Comparison of ENCODE assay signal across 9 cellular contexts in the genomic region with DNA sequence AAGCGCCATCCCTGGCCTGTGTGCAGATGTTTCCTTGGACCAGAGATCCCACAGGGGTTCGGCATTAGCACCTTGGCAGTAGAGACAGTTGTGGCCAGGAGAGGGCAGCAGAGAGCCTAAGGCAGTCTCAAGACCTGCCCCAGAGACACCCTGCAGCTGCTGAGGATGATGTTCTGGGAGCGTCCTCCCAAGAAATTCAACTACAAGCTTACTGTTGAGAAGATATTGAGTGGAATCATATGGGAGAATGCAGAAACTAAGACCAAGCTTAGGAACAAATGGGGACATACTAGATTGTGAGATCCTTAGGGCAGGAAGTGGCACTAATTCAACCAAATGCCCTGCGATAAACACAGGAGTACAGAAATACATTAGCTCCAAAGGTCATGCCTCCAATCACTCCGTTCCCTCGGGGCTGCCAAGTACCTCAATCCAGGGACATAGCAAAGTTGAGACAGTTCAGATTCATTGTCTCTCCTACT. TPM values are rescaled to one million over a fixed set of nuclear protein-coding genes. Genes with fewer than 3 reads are reported as not detected.
DNase-seq lines count a peak whose midpoint lies in the region; ATAC-seq and TF ChIP-seq lines count a peak whose summit lies in the region.
"Had no signal": no experiment of that assay in that cellular context is flagged by ENCODE, and none has a peak within 500 bp of the region (broad histone marks: within the 10 kb centered on the region; RNA-seq: fewer than 3 reads in every experiment).

No MANE protein-coding gene starts in this region.

- peak; percentile 65 for DNase-seq in GDM1 (lab: John Stamatoyannopoulos, UW)
- peak; percentile 91 for DNase-seq in GM23338 (ENCODE audit: low spot score)
- peak; percentile 92 to 94 for DNase-seq in Kasumi-1 (lab: John Stamatoyannopoulos, UW)
- peak; percentile 66 to 88 for DNase-seq in SJCRH30
- DNase-seq in activated naive CD4-positive, alpha-beta T cell treated with Interleukin-2 at 50 U/mL for 16 hours, result peak; percentile 87
- DNase-seq in globus pallidus (ENCODE audit: low spot score), result peak; percentile 95
- peak; percentile 67 to 85 for DNase-seq in trophoblast cell
- peak in 1 of 2 donors; percentile 86 for DNase-seq in upper lobe of left lung

- H2BK5ac ChIP-seq in trophoblast cell (ENCODE audit: low read depth, low read length, poor library complexity), result no peak overlapping the region

- H3K9ac ChIP-seq in trophoblast cell (ENCODE audit: low read length), result no peak overlapping the region

- H4K20me1 ChIP-seq in GM23338 (replicated peaks; ENCODE audit: insufficient read depth), result no peaks in the 10 kb centered on the region

- no peaks in the 10 kb centered on the region for H3F3A ChIP-seq in GM23338 (replicated peaks; ENCODE audit: low read depth)

- peaks cover 18% of the 10 kb centered on the region for H3K4me1 Mint-ChIP-seq in GM23338

- no peak overlapping the region for H3K14ac ChIP-seq in trophoblast cell (ENCODE audit: low read length)

- peak; percentile 92 to 99 for TF ChIP-seq CTCF in GM23338 (conservative IDR thresholded peaks at IDR 0.05; ENCODE audit: low read depth in 2 of 2)
- TF ChIP-seq CTCF in upper lobe of left lung (IDR thresholded peaks at IDR 0.05), result peak; percentile 71 to 83 (median 78)

- peak; percentile 98 for ATAC-seq in GM23338
- ATAC-seq in upper lobe of left lung (ENCODE audit: low FRiP score in 2 of 2), result peak; percentile 89 to 96

- H3K27ac ChIP-seq in GM23338 (ENCODE audit: low read depth) (no peak overlapping the region), SJCRH30 (no peak overlapping the region), trophoblast cell (ENCODE audit: low read depth, low read length) (no peak overlapping the region), upper lobe of left lung (no peak overlapping the region)

- no peaks in the 10 kb centered on the region for H3K9me3 ChIP-seq in SJCRH30 (replicated peaks)
- no peaks in the 10 kb centered on the region for H3K9me3 ChIP-seq in trophoblast cell (ENCODE audit: insufficient read depth, low read depth, low read length)
- no peaks in the 10 kb centered on the region for H3K9me3 ChIP-seq in upper lobe of left lung

- no peak overlapping the region for H3K18ac ChIP-seq in trophoblast cell (ENCODE audit: low read length)

- no peak overlapping the region for H4K12ac ChIP-seq in trophoblast cell (ENCODE audit: low read depth, low read length)

- H3K27me3 ChIP-seq in GM23338 (ENCODE audit: insufficient read depth), result no peaks in the 10 kb centered on the region
- H3K27me3 ChIP-seq in SJCRH30, result no peaks in the 10 kb centered on the region
- no peaks in the 10 kb centered on the region for H3K27me3 ChIP-seq in trophoblast cell (ENCODE audit: insufficient read depth, low read length)
- H3K27me3 ChIP-seq in upper lobe of left lung, result no peaks in the 10 kb centered on the region

- H3K36me3 Mint-ChIP-seq in GM23338 (ENCODE audit: low read depth), result no peaks in the 10 kb centered on the region

- no peak overlapping the region for H2BK120ac ChIP-seq in trophoblast cell (ENCODE audit: insufficient read depth, low read length, poor library complexity)

- H3K4me1 ChIP-seq in GM23338 (ENCODE audit: insufficient read depth) (peaks cover 10% of the 10 kb centered on the region), SJCRH30 (0 out of 2 replicates have a peak, but pooled peaks cover 3% of the 10 kb centered on the region), trophoblast cell (ENCODE audit: control insufficient read depth in 1 of 2, insufficient read depth in 2 of 2, low read length in 2 of 2) (no peaks in the 10 kb centered on the region), upper lobe of left lung (peaks cover 0 to 3% (median 0%) of the 10 kb centered on the region in 4 donors)

- no peak overlapping the region for H2AFZ ChIP-seq in GM23338
- no peak overlapping the region for H2AFZ ChIP-seq in trophoblast cell (ENCODE audit: insufficient read depth, low read length, poor library complexity)

- WGBS in trophoblast cell (ENCODE audit: extremely low coverage, insufficient coverage, insufficient read length), result no CpG with 5 or more reads among the region's 6 CpGs
- 20 to 23% methylated on average over 6 of the region's 6 CpGs for WGBS in upper lobe of left lung, 2 donors

- no peak overlapping the region for H4K91ac ChIP-seq in trophoblast cell (ENCODE audit: low read depth, low read length)

- H3K36me3 ChIP-seq in GM23338 (ENCODE audit: insufficient read depth), result no peaks in the 10 kb centered on the region
- no peaks in the 10 kb centered on the region for H3K36me3 ChIP-seq in SJCRH30
- H3K36me3 ChIP-seq in trophoblast cell (ENCODE audit: control insufficient read depth in 1 of 2, insufficient read depth in 2 of 2, low read length in 2 of 2), result no peaks in the 10 kb centered on the region
- H3K36me3 ChIP-seq in upper lobe of left lung, result no peaks in the 10 kb centered on the region

- no peak overlapping the region for H3K4me3 Mint-ChIP-seq in GM23338

- no peaks in the 10 kb centered on the region for H3K79me1 ChIP-seq in trophoblast cell (ENCODE audit: low read length)

- no peak overlapping the region for H3K23ac ChIP-seq in trophoblast cell (ENCODE audit: low read length)

- no peak overlapping the region for H4K8ac ChIP-seq in trophoblast cell (ENCODE audit: low read depth, low read length)

- no peaks in the 10 kb centered on the region for H3K9me3 Mint-ChIP-seq in GM23338

- no peaks in the 10 kb centered on the region for H3K27me3 Mint-ChIP-seq in GM23338 (ENCODE audit: insufficient read depth, low read depth, poor library complexity)

- TF ChIP-seq EP300 in upper lobe of left lung (IDR thresholded peaks at IDR 0.05), result no peak

- H3K4me3 ChIP-seq in GM23338 (no peak overlapping the region), SJCRH30 (no peak overlapping the region), trophoblast cell (ENCODE audit: low read depth, low read length) (no peak overlapping the region), upper lobe of left lung (no peak overlapping the region)

- H3K9me2 ChIP-seq in GM23338 (ENCODE audit: insufficient read depth), result no peaks in the 10 kb centered on the region

- H3K4me2 ChIP-seq in GM23338, result no peak overlapping the region
- H3K4me2 ChIP-seq in trophoblast cell (ENCODE audit: low read length), result no peak overlapping the region

- H3K79me2 ChIP-seq in GM23338 (replicated peaks; ENCODE audit: insufficient read depth) (no peaks in the 10 kb centered on the region), trophoblast cell (ENCODE audit: control insufficient read depth, insufficient read depth, low read length, poor library complexity) (no peaks in the 10 kb centered on the region)

- no peak overlapping the region for H2BK12ac ChIP-seq in trophoblast cell (ENCODE audit: low read length)

- H2AK5ac ChIP-seq in trophoblast cell (ENCODE audit: low read length), result no peak overlapping the region

- H3K4ac ChIP-seq in trophoblast cell (ENCODE audit: low read depth, low read length), result no peak overlapping the region

- H3K27ac Mint-ChIP-seq in GM23338, result no peak overlapping the region

- TF ChIP-seq POLR2A in upper lobe of left lung (IDR thresholded peaks at IDR 0.05), result no peak

TF ChIP-seq in GM23338, 12 proteins besides CTCF, POLR2A, EP300 and RAD21:
- TF ChIP-seq ZNF331 (CRISPR knock-in tag; IDR thresholded peaks at IDR 0.05; ENCODE audit: low read depth) (no peak), JUNB (IDR thresholded peaks at IDR 0.05; ENCODE audit: unreplicated experiment) (no peak), STAT1 (IDR thresholded peaks at IDR 0.05; ENCODE audit: unreplicated experiment) (no peak), EZH2phosphoT487 (IDR thresholded peaks at IDR 0.05; ENCODE audit: unreplicated experiment) (no peak), POLR2AphosphoS5 (IDR thresholded peaks at IDR 0.05; ENCODE audit: low read depth) (no peak), ZNF114 (CRISPR knock-in tag; IDR thresholded peaks at IDR 0.05) (no peak), CREB1 (CRISPR knock-in tag; IDR thresholded peaks at IDR 0.05; ENCODE audit: low read depth) (no peak)
- TF ChIP-seq, protein P1, sequence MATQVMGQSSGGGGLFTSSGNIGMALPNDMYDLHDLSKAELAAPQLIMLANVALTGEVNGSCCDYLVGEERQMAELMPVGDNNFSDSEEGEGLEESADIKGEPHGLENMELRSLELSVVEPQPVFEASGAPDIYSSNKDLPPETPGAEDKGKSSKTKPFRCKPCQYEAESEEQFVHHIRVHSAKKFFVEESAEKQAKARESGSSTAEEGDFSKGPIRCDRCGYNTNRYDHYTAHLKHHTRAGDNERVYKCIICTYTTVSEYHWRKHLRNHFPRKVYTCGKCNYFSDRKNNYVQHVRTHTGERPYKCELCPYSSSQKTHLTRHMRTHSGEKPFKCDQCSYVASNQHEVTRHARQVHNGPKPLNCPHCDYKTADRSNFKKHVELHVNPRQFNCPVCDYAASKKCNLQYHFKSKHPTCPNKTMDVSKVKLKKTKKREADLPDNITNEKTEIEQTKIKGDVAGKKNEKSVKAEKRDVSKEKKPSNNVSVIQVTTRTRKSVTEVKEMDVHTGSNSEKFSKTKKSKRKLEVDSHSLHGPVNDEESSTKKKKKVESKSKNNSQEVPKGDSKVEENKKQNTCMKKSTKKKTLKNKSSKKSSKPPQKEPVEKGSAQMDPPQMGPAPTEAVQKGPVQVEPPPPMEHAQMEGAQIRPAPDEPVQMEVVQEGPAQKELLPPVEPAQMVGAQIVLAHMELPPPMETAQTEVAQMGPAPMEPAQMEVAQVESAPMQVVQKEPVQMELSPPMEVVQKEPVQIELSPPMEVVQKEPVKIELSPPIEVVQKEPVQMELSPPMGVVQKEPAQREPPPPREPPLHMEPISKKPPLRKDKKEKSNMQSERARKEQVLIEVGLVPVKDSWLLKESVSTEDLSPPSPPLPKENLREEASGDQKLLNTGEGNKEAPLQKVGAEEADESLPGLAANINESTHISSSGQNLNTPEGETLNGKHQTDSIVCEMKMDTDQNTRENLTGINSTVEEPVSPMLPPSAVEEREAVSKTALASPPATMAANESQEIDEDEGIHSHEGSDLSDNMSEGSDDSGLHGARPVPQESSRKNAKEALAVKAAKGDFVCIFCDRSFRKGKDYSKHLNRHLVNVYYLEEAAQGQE (IDR thresholded peaks at IDR 0.05; ENCODE audit: unreplicated experiment), result no peak
- TF ChIP-seq, protein P2, sequence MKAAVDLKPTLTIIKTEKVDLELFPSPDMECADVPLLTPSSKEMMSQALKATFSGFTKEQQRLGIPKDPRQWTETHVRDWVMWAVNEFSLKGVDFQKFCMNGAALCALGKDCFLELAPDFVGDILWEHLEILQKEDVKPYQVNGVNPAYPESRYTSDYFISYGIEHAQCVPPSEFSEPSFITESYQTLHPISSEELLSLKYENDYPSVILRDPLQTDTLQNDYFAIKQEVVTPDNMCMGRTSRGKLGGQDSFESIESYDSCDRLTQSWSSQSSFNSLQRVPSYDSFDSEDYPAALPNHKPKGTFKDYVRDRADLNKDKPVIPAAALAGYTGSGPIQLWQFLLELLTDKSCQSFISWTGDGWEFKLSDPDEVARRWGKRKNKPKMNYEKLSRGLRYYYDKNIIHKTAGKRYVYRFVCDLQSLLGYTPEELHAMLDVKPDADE (IDR thresholded peaks at IDR 0.05), result no peak

RNA-seq across cellular contexts. Expression of a gene that starts 2.0 kb away (rescaled TPM):
- 0.35 TPM in 1 of 2 replicates, not detected in the other for total RNA-seq in GM23338 (2014; rRNA removed; shearing (Covaris generic))
- polyA plus RNA-seq in GM23338 (2016; fragmentation: Nextera tagmentation; extraction: Ambion mirVana), result 0.17 and 0.44 TPM in 2 replicates
- total RNA-seq in SJCRH30 (2014; rRNA removed; shearing (Covaris generic)), result not detected in 2 replicates
- not detected in 2 replicates for polyA plus RNA-seq in trophoblast cell (2013)
- total RNA-seq in upper lobe of left lung, result 1 to 10 TPM in 3 of 6 donors, under 1 TPM in 3; 0.07 to 5.2 (median 0.78) TPM
- total RNA-seq: urinary bladder had no signal
